Comparison of ENCODE assay signal across 19 cellular contexts in the genomic region with DNA sequence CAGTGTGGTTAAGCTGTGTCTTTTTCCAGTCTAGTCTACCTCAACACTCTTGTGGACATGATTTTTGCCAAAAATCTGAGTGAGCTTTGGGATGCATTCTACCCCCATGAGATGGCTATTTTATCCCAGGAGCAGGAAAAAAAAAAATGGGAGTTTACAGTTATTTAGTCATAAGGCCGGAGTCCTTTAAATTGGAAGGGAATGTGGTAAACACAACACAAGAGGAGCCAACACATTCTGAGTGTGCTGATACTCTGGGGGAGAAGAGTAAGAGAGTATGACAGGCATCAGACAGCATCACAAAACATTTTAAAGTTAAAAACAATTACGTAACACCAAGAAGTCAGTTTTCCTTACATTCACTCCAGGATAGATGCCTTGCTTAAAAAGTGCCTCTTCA. TPM values are rescaled to one million over a fixed set of nuclear protein-coding genes. Genes with fewer than 3 reads are reported as not detected.
DNase-seq lines count a peak whose midpoint lies in the region; TF ChIP-seq lines count a peak whose summit lies in the region.
"Had no signal": no experiment of that assay in that cellular context is flagged by ENCODE, and none has a peak within 500 bp of the region (broad histone marks: within the 10 kb centered on the region; RNA-seq: fewer than 3 reads in every experiment).

No MANE protein-coding gene starts in this region.

- H3K4me3 ChIP-seq in endodermal cell (ENCODE audit: low read length) (no peak overlapping the region), MM.1S (ENCODE audit: low read length) (no peak overlapping the region)
- H3K4me3 ChIP-seq: body of pancreas, ovary, PC-9, skin epidermis, thoracic aorta had no signal

- H3K27me3 Mint-ChIP-seq in HFFc6 (ENCODE audit: insufficient read depth) = no peaks in the 10 kb centered on the region; the same call in 1 of the 2 replicates
- no peaks in the 10 kb centered on the region for H3K27me3 Mint-ChIP-seq in endodermal cell (ENCODE audit: insufficient read depth)
- no peaks in the 10 kb centered on the region for H3K27me3 Mint-ChIP-seq in progenitor cell of endocrine pancreas
- H3K27me3 Mint-ChIP-seq: dendritic cell treated with granulocyte-macrophage colony-stimulating factor and Interleukin-4, amounts not matched to agents 40 ng/mL and 50 ng/mL, for 4 days; IgD-negative memory B cell had no signal

- H3F3A ChIP-seq in MM.1S (ENCODE audit: insufficient read depth, low read length) = no peaks in the 10 kb centered on the region

- H3K9me3 ChIP-seq in endodermal cell (ENCODE audit: control insufficient read depth, low read length) = peaks cover 26% of the 10 kb centered on the region
- H3K9me3 ChIP-seq in MM.1S (replicated peaks; ENCODE audit: insufficient read depth, low read length) = no peaks in the 10 kb centered on the region
- H3K9me3 ChIP-seq: body of pancreas, ovary had no signal

- no peaks in the 10 kb centered on the region for H4K20me1 ChIP-seq in MM.1S (ENCODE audit: insufficient read depth, low read length)

- no peak overlapping the region for H2AFZ ChIP-seq in MM.1S (ENCODE audit: low read length)
- H2AFZ ChIP-seq: PC-9 had no signal

- 96 to 100% methylated on average over 1 to 2 of the region's 2 CpGs for WGBS in endodermal cell (ENCODE audit: insufficient coverage in 1 of 2, insufficient read length in 1 of 2), 2 experiments

- H3K36me3 Mint-ChIP-seq in HFFc6 (ENCODE audit: low read depth) (peaks cover 10% of the 10 kb centered on the region), endodermal cell (ENCODE audit: low read depth) (peaks cover 21% of the 10 kb centered on the region), progenitor cell of endocrine pancreas (ENCODE audit: insufficient read depth) (peaks cover 45% of the 10 kb centered on the region)

- H3K4me3 Mint-ChIP-seq in HFFc6 (no peak overlapping the region), endodermal cell (no peak overlapping the region), progenitor cell of endocrine pancreas (ENCODE audit: low read depth) (no peak overlapping the region)
- H3K4me3 Mint-ChIP-seq: dendritic cell treated with granulocyte-macrophage colony-stimulating factor and Interleukin-4, amounts not matched to agents 40 ng/mL and 50 ng/mL, for 4 days had no signal

- H3K4me1 ChIP-seq in endodermal cell (ENCODE audit: control insufficient read depth, insufficient read depth, low read length) (no peaks in the 10 kb centered on the region), MM.1S (ENCODE audit: low read length) (no peaks in the 10 kb centered on the region)
- H3K4me1 ChIP-seq: body of pancreas had no signal

- H3K9me2 ChIP-seq in MM.1S (replicated peaks; ENCODE audit: insufficient read depth, low read length) = no peaks in the 10 kb centered on the region

- H3K4me2 ChIP-seq in MM.1S (ENCODE audit: low read depth, low read length) = no peak overlapping the region
- H3K4me2 ChIP-seq: PC-9 had no signal

- H3K27ac ChIP-seq in endodermal cell (ENCODE audit: low read depth, low read length) (no peak overlapping the region), MM.1S (ENCODE audit: low read length) (no peak overlapping the region)
- H3K27ac ChIP-seq: body of pancreas, ovary, PC-9, skin epidermis, thoracic aorta had no signal

- H3K9me3 Mint-ChIP-seq in HFFc6 (no peaks in the 10 kb centered on the region), endodermal cell (peaks cover 19% of the 10 kb centered on the region), progenitor cell of endocrine pancreas (ENCODE audit: low read depth) (peaks cover 28% of the 10 kb centered on the region)

- peaks cover 23% of the 10 kb centered on the region for H3K4me1 Mint-ChIP-seq in HFFc6 (ENCODE audit: low read depth)
- H3K4me1 Mint-ChIP-seq in endodermal cell = peaks cover 8% of the 10 kb centered on the region
- H3K4me1 Mint-ChIP-seq in progenitor cell of endocrine pancreas (ENCODE audit: low read depth) = peaks cover 5% of the 10 kb centered on the region

- peaks cover 82% of the 10 kb centered on the region for H3K36me3 ChIP-seq in endodermal cell (ENCODE audit: control insufficient read depth, insufficient read depth, low read length)
- H3K36me3 ChIP-seq in MM.1S (replicated peaks; ENCODE audit: insufficient read depth, low read length) = no peaks in the 10 kb centered on the region
- H3K36me3 ChIP-seq: ovary, thoracic aorta had no signal

- TF ChIP-seq CTCF in HFFc6 (IDR thresholded peaks at IDR 0.05) (no peak), endodermal cell (conservative IDR thresholded peaks at IDR 0.05) (no peak), progenitor cell of endocrine pancreas (IDR thresholded peaks at IDR 0.05; ENCODE audit: unreplicated experiment) (no peak), MM.1S (IDR thresholded peaks at IDR 0.05; ENCODE audit: low read length) (no peak)

- H3K9ac ChIP-seq in endodermal cell (ENCODE audit: extremely low read depth, low read length, poor library complexity, severe bottlenecking) = no peak overlapping the region
- no peak overlapping the region for H3K9ac ChIP-seq in MM.1S (ENCODE audit: low read length)

- H3K27ac Mint-ChIP-seq in HFFc6 (peak overlapping the region; percentile 50), endodermal cell (peak overlapping the region; percentile 38), progenitor cell of endocrine pancreas (no peak overlapping the region)
- H3K27ac Mint-ChIP-seq: dendritic cell treated with granulocyte-macrophage colony-stimulating factor and Interleukin-4, amounts not matched to agents 40 ng/mL and 50 ng/mL, for 4 days had no signal

- H3K27me3 ChIP-seq in endodermal cell (ENCODE audit: control insufficient read depth, insufficient read depth, low read length, poor library complexity, severe bottlenecking) (no peaks in the 10 kb centered on the region), MM.1S (replicated peaks; ENCODE audit: insufficient read depth, low read length) (no peaks in the 10 kb centered on the region)
- H3K27me3 ChIP-seq: body of pancreas, ovary had no signal

- peak; percentile 34 for DNase-seq in AG20443 (ENCODE audit: low spot score)
- DNase-seq in HFFc6 = peak; percentile 38
- no peak for DNase-seq in endodermal cell
- DNase-seq in midbrain (lab: John Stamatoyannopoulos, UW) = peak; percentile 66
- no peak for DNase-seq in progenitor cell of endocrine pancreas (ENCODE audit: low spot score, unreplicated experiment)
- DNase-seq in NCI-H146 treated with DMSO at 0.1 percent for 48 hours (lab: John Stamatoyannopoulos, UW; ENCODE audit: unreplicated experiment) = no peak
- no peak for DNase-seq in NCI-H1694 treated with DMSO at 0.1 percent for 48 hours (lab: John Stamatoyannopoulos, UW)
- no peak for DNase-seq in MM.1S
- DNase-seq: body of pancreas; NCI-H1105 treated with DMSO at 0.1 percent for 48 hours; NCI-H82; ovary; PC-9; stimulated activated CD4-positive, alpha-beta T cell treated with anti-CD3 and anti-CD28 coated beads, Interleukin-4, amount 100 ng/mL, for 24 hours; T-helper 9 cell had no signal

- H3K79me2 ChIP-seq in MM.1S (ENCODE audit: low read length) = peaks cover 60% of the 10 kb centered on the region

RNA-seq across cellular contexts. Expression of gene C1GALT1, which starts 46.1 kb away (rescaled TPM):
- 10 to 100 TPM; 32.3 to 47.4 (median 34.1) TPM for total RNA-seq in HFFc6 (2021; fragmentation: NEBNext Ultra II Directional; extraction: Animal tissue kit (Norgen Biotek cat#: 25700))
- total RNA-seq in endodermal cell (100 to 1,000 TPM in 1 of 2 donors, 10 to 100 TPM in 1; 65.7 to 132 TPM), progenitor cell of endocrine pancreas (63.4 and 75.0 TPM in 2 replicates)
- polyA plus RNA-seq in endodermal cell (2013, experiment 1 of 2) = 38.2 TPM
- polyA plus RNA-seq in endodermal cell (2013, experiment 2 of 2) = 48.4 TPM

Comparison
In these comparisons a context has a peak if more than half of its experiments do, and no peak if none do; other contexts are left out.
1. DNase-seq: peak in AG20443 (single experiment), HFFc6 (single experiment) and midbrain (single experiment); none in endodermal cell (single experiment), progenitor cell of endocrine pancreas (single experiment), NCI-H146 treated with DMSO at 0.1 percent for 48 hours (single experiment), NCI-H1694 treated with DMSO at 0.1 percent for 48 hours (single experiment) and MM.1S (single experiment).